8 cellular contexts compared by ENCODE assay signal in genomic region chr6:147322299-147323162, GRCh38.
A peak's percentile ranks its signal among the peaks of the same experiment; 100 is the strongest.
DNase-seq lines count a peak whose midpoint lies in the region; ATAC-seq and TF ChIP-seq lines count a peak whose summit lies in the region.

No MANE protein-coding gene starts in this region.

- DNase-seq in CD14-positive monocyte (ENCODE audit: low spot score) (peak; percentile 54), NK-92 (lab: John Stamatoyannopoulos, UW; ENCODE audit: unreplicated experiment) (no peak), NCI-H1092 treated with DMSO at 0.1 percent for 48 hours (lab: John Stamatoyannopoulos, UW) (no peak), NCI-H187 (lab: John Stamatoyannopoulos, UW) (no peak)
- peak; percentile 25 for DNase-seq in activated CD4-positive, alpha-beta memory T cell treated with anti-CD3 and anti-CD28 coated beads for 36 hours
- peak in 7 of 9 donors; percentile 23 to 61 (median 51) for DNase-seq in naive thymus-derived CD4-positive, alpha-beta T cell

- peaks cover 0 to 15% of the 10 kb centered on the region in 2 donors for H3K4me1 ChIP-seq in naive thymus-derived CD4-positive, alpha-beta T cell (ENCODE audit: control insufficient read depth in 2 of 2, insufficient read depth in 2 of 2, low read length in 2 of 2)

- H3K27me3 ChIP-seq in naive thymus-derived CD4-positive, alpha-beta T cell (ENCODE audit: control insufficient read depth in 2 of 2, insufficient read depth in 2 of 2, low read length in 2 of 2) = no peaks in the 10 kb centered on the region

- H3K36me3 Mint-ChIP-seq in CD14-positive monocyte = peaks cover 17 to 29% of the 10 kb centered on the region in 2 donors
- H3K36me3 Mint-ChIP-seq in activated CD4-positive, alpha-beta memory T cell treated with anti-CD3 and anti-CD28 coated beads for 36 hours = peaks cover 25% of the 10 kb centered on the region
- H3K36me3 Mint-ChIP-seq in naive thymus-derived CD4-positive, alpha-beta T cell = peaks cover 9 to 38% (median 13%) of the 10 kb centered on the region in 5 donors

- peak overlapping the region; percentile 88 to 96 (median 93) for H3K27ac Mint-ChIP-seq in CD14-positive monocyte
- peak overlapping the region; percentile 90 for H3K27ac Mint-ChIP-seq in activated CD4-positive, alpha-beta memory T cell treated with anti-CD3 and anti-CD28 coated beads for 36 hours
- peak overlapping the region; percentile 82 to 95 (median 93) for H3K27ac Mint-ChIP-seq in naive thymus-derived CD4-positive, alpha-beta T cell

- intact Hi-C loops in CD14-positive monocyte (cut with micrococcal nuclease) = no loop called here
- intact Hi-C loops in activated CD4-positive, alpha-beta memory T cell treated with anti-CD3 and anti-CD28 coated beads for 36 hours (cut with micrococcal nuclease) = loop anchor here (1.0 to 5.0 kb wide), 10 partner anchors 25 to 1120 kb away; no protein-coding TSS in a partner anchor
- intact Hi-C loops in naive thymus-derived CD4-positive, alpha-beta T cell (cut with micrococcal nuclease) = loop anchor here in 1 of 2 donors (1.0 kb wide), 1 partner anchor 10 kb away; no protein-coding TSS in a partner anchor

- no peaks in the 10 kb centered on the region for H3K9me3 ChIP-seq in naive thymus-derived CD4-positive, alpha-beta T cell (ENCODE audit: control insufficient read depth in 2 of 3, low read length in 3 of 3)

- H3K27me3 Mint-ChIP-seq in CD14-positive monocyte (ENCODE audit: low read depth in 3 of 3) = peaks cover 0 to 1% (median 0%) of the 10 kb centered on the region in 3 donors
- no peaks in the 10 kb centered on the region for H3K27me3 Mint-ChIP-seq in activated CD4-positive, alpha-beta memory T cell treated with anti-CD3 and anti-CD28 coated beads for 36 hours
- H3K27me3 Mint-ChIP-seq in naive thymus-derived CD4-positive, alpha-beta T cell = no peaks in the 10 kb centered on the region

- H3K27ac ChIP-seq in naive thymus-derived CD4-positive, alpha-beta T cell (ENCODE audit: low read depth, low read length) = peak overlapping the region; percentile 58

- peaks cover 36% of the 10 kb centered on the region for H3K4me1 Mint-ChIP-seq in CD14-positive monocyte
- H3K4me1 Mint-ChIP-seq in activated CD4-positive, alpha-beta memory T cell treated with anti-CD3 and anti-CD28 coated beads for 36 hours (ENCODE audit: low read depth) = peaks cover 17% of the 10 kb centered on the region
- peaks cover 11 to 44% (median 26%) of the 10 kb centered on the region in 7 donors for H3K4me1 Mint-ChIP-seq in naive thymus-derived CD4-positive, alpha-beta T cell

- TF ChIP-seq CTCF in CD14-positive monocyte (IDR thresholded peaks at IDR 0.05) = no peak

- POLR2A ChIA-PET in activated CD4-positive, alpha-beta memory T cell treated with anti-CD3 and anti-CD28 coated beads for 36 hours (lab: Charles Lee) = no interaction called here
- POLR2A ChIA-PET in naive thymus-derived CD4-positive, alpha-beta T cell (lab: Charles Lee) = no interaction called here

- H3K36me3 ChIP-seq in naive thymus-derived CD4-positive, alpha-beta T cell (ENCODE audit: control insufficient read depth in 2 of 3, insufficient read depth in 3 of 3, low read length in 3 of 3) = peaks cover 0 to 6% (median 0%) of the 10 kb centered on the region in 3 experiments

- no peak overlapping the region for H3K4me3 ChIP-seq in naive thymus-derived CD4-positive, alpha-beta T cell (ENCODE audit: low read length)

- CTCF ChIA-PET in activated CD4-positive, alpha-beta memory T cell treated with anti-CD3 and anti-CD28 coated beads for 36 hours (lab: Charles Lee) = no interaction called here
- CTCF ChIA-PET in naive thymus-derived CD4-positive, alpha-beta T cell (lab: Charles Lee) = no interaction called here

- peak; percentile 99 for ATAC-seq in GM19035 (IDR thresholded peaks at IDR 0.05; ENCODE audit: unreplicated experiment)
- peak; percentile 98 for ATAC-seq in HG03103 (IDR thresholded peaks at IDR 0.05; ENCODE audit: low read depth, unreplicated experiment)
- ATAC-seq in naive thymus-derived CD4-positive, alpha-beta T cell = peak; percentile 93

- H3K4me3 Mint-ChIP-seq in CD14-positive monocyte = peak overlapping the region; percentile 72 to 91
- peak overlapping the region; percentile 28 for H3K4me3 Mint-ChIP-seq in activated CD4-positive, alpha-beta memory T cell treated with anti-CD3 and anti-CD28 coated beads for 36 hours
- H3K4me3 Mint-ChIP-seq in naive thymus-derived CD4-positive, alpha-beta T cell = peak overlapping the region; percentile 49 to 87 (median 77)

- peaks cover 0 to 3% (median 0%) of the 10 kb centered on the region in 7 donors for H3K9me3 Mint-ChIP-seq in CD14-positive monocyte
- no peaks in the 10 kb centered on the region for H3K9me3 Mint-ChIP-seq in activated CD4-positive, alpha-beta memory T cell treated with anti-CD3 and anti-CD28 coated beads for 36 hours
- no peaks in the 10 kb centered on the region for H3K9me3 Mint-ChIP-seq in naive thymus-derived CD4-positive, alpha-beta T cell

Comparison
In these comparisons a context has a peak if more than half of its experiments do, and no peak if none do; other contexts are left out.
1. DNase-seq: peak in CD14-positive monocyte (single experiment), activated CD4-positive, alpha-beta memory T cell treated with anti-CD3 and anti-CD28 coated beads for 36 hours (single experiment) and naive thymus-derived CD4-positive, alpha-beta T cell (7 of 9); none in NK-92 (single experiment), NCI-H1092 treated with DMSO at 0.1 percent for 48 hours (single experiment) and NCI-H187 (0 of 2).
2. H3K4me3 Mint-ChIP-seq: peak in every context shown above with its lines; median percentile 82 in CD14-positive monocyte; 77 in naive thymus-derived CD4-positive, alpha-beta T cell; 28 in activated CD4-positive, alpha-beta memory T cell treated with anti-CD3 and anti-CD28 coated beads for 36 hours.
3. Peak in every context shown above with its lines, with median percentiles within 50 percentile points of each other: H3K27ac Mint-ChIP-seq and ATAC-seq.